ENCODE assay signal across 8 cellular contexts in genomic region chr4:110195561-110196205, GRCh38. TPM values are rescaled to one million over a fixed set of nuclear protein-coding genes. Genes with fewer than 3 reads are reported as not detected.
A peak's percentile ranks its signal among the peaks of the same experiment; 100 is the strongest.
DNase-seq lines count a peak whose midpoint lies in the region; ATAC-seq, FAIRE-seq and TF ChIP-seq lines count a peak whose summit lies in the region.

No MANE protein-coding gene starts in this region.

- H3K27me3 Mint-ChIP-seq in IgD-negative memory B cell: peaks cover 2% of the 10 kb centered on the region
- H3K27me3 Mint-ChIP-seq in activated naive CD8-positive, alpha-beta T cell treated with anti-CD3 and anti-CD28 coated beads for 36 hours: peaks cover 3% of the 10 kb centered on the region

- no peak for TF ChIP-seq CTCF in DND-41 (IDR thresholded peaks at IDR 0.05; ENCODE audit: borderline replicate concordance, extremely low read depth, low read length, poor library complexity, severe bottlenecking)

- H3K9me3 Mint-ChIP-seq in IgD-negative memory B cell: no peaks in the 10 kb centered on the region
- no peaks in the 10 kb centered on the region for H3K9me3 Mint-ChIP-seq in activated naive CD8-positive, alpha-beta T cell treated with anti-CD3 and anti-CD28 coated beads for 36 hours

- H3K9ac ChIP-seq in DND-41 (ENCODE audit: low read depth, low read length) (peak overlapping the region; percentile 99), iPS-15b (ENCODE audit: low read depth, low read length) (peak overlapping the region; percentile 87)

- H3K27me3 ChIP-seq in DND-41 (ENCODE audit: insufficient read depth, low read length, poor library complexity) (no peaks in the 10 kb centered on the region), iPS-15b (ENCODE audit: control insufficient read depth, insufficient read depth, low read length) (no peaks in the 10 kb centered on the region), small intestine (ENCODE audit: control insufficient read depth in 2 of 2, insufficient read depth in 2 of 2, low read length in 2 of 2) (no peaks in the 10 kb centered on the region)

- peak overlapping the region; percentile 57 to 88 (median 69) for H3K27ac Mint-ChIP-seq in IgD-negative memory B cell
- H3K27ac Mint-ChIP-seq in activated naive CD8-positive, alpha-beta T cell treated with anti-CD3 and anti-CD28 coated beads for 36 hours: peak overlapping the region; percentile 95

- H3K4me2 ChIP-seq in DND-41 (ENCODE audit: insufficient read depth, low read length): peak overlapping the region; percentile 84

- H3K4me1 Mint-ChIP-seq in IgD-negative memory B cell: peaks cover 14 to 19% (median 19%) of the 10 kb centered on the region in 3 donors
- H3K4me1 Mint-ChIP-seq in activated naive CD8-positive, alpha-beta T cell treated with anti-CD3 and anti-CD28 coated beads for 36 hours: peaks cover 29% of the 10 kb centered on the region

- H3K9me3 ChIP-seq in DND-41 (ENCODE audit: insufficient read depth, low read length, severe bottlenecking): no peaks in the 10 kb centered on the region
- no peaks in the 10 kb centered on the region for H3K9me3 ChIP-seq in iPS-15b (ENCODE audit: control insufficient read depth, insufficient read depth, low read length)
- H3K9me3 ChIP-seq in small intestine (ENCODE audit: control insufficient read depth, low read depth): no peaks in the 10 kb centered on the region

- FAIRE-seq in small intestine (lab: Jason Lieb, UNC): no peak

- WGBS in small intestine, 3 donors: 12 to 20% (median 14%) methylated on average over 11 of the region's 11 CpGs

- H3K79me2 ChIP-seq in DND-41 (ENCODE audit: insufficient read depth, low read length): peaks cover 70% of the 10 kb centered on the region

- ATAC-seq in DND-41 (ENCODE audit: insufficient read depth, low read depth) (peak; percentile 10), GM19455 (IDR thresholded peaks at IDR 0.05; ENCODE audit: unreplicated experiment) (peak; percentile 14)

- peak; percentile 23 for DNase-seq in DND-41
- DNase-seq in activated naive CD8-positive, alpha-beta T cell treated with anti-CD3 and anti-CD28 coated beads for 36 hours: no peak
- DNase-seq in small intestine: peak; percentile 27
- no peak for DNase-seq in effector CD4-positive, alpha-beta T cell
- no peak for DNase-seq in SKM-1 treated with dmso at 0.1 percent for 144 hours (lab: John Stamatoyannopoulos, UW; ENCODE audit: unreplicated experiment)

- no peaks in the 10 kb centered on the region for H4K20me1 ChIP-seq in DND-41 (ENCODE audit: insufficient read depth, low read length)

- H3K4me3 Mint-ChIP-seq in IgD-negative memory B cell: peak overlapping the region; percentile 92 to 94 (median 92)
- H3K4me3 Mint-ChIP-seq in activated naive CD8-positive, alpha-beta T cell treated with anti-CD3 and anti-CD28 coated beads for 36 hours: peak overlapping the region; percentile 91

- peaks cover 46% of the 10 kb centered on the region for H3K4me1 ChIP-seq in DND-41 (ENCODE audit: insufficient read depth, low read length)
- peaks cover 21% of the 10 kb centered on the region for H3K4me1 ChIP-seq in iPS-15b (ENCODE audit: control insufficient read depth, insufficient read depth, low read length)
- H3K4me1 ChIP-seq in small intestine (ENCODE audit: control insufficient read depth in 2 of 2, insufficient read depth in 1 of 2, low read depth in 1 of 2, low read length in 1 of 2): peaks cover 0 to 9% of the 10 kb centered on the region in 2 donors

- H3K36me3 Mint-ChIP-seq in IgD-negative memory B cell: no peaks in the 10 kb centered on the region
- H3K36me3 Mint-ChIP-seq in activated naive CD8-positive, alpha-beta T cell treated with anti-CD3 and anti-CD28 coated beads for 36 hours: peaks cover 11% of the 10 kb centered on the region

- H2AFZ ChIP-seq in DND-41 (ENCODE audit: low read depth, low read length): peak overlapping the region; percentile 85

- H3K27ac ChIP-seq in DND-41 (ENCODE audit: low read length): peak overlapping the region; percentile 89
- peak overlapping the region; percentile 86 to 96 for H3K27ac ChIP-seq in small intestine (ENCODE audit: low read depth in 1 of 2, low read length in 1 of 2)

- peaks cover 10% of the 10 kb centered on the region for H3K36me3 ChIP-seq in DND-41 (ENCODE audit: insufficient read depth, low read length)
- H3K36me3 ChIP-seq in iPS-15b (ENCODE audit: control insufficient read depth, insufficient read depth, low read length): no peaks in the 10 kb centered on the region
- H3K36me3 ChIP-seq in small intestine (ENCODE audit: control insufficient read depth in 2 of 2, insufficient read depth in 2 of 2, low read length in 2 of 2): peaks cover 0 to 3% of the 10 kb centered on the region in 2 donors

- H3K4me3 ChIP-seq in DND-41 (ENCODE audit: low read depth in 1 of 2, low read length in 2 of 2) (peak overlapping the region; percentile 71 to 93), iPS-15b (ENCODE audit: low read depth, low read length) (peak overlapping the region; percentile 96), small intestine (ENCODE audit: low read depth in 1 of 2, low read length in 2 of 2) (peak overlapping the region; percentile 84 to 92)

RNA-seq across cellular contexts. Expression of gene ELOVL6, which starts 2.7 kb away (rescaled TPM):
- polyA plus RNA-seq in IgD-negative memory B cell: 0.08 TPM
- 10 to 100 TPM in 1 of 2 experiments, 1 to 10 TPM in 1; 8.4 to 13.3 TPM for total RNA-seq in activated naive CD8-positive, alpha-beta T cell treated with anti-CD3 and anti-CD28 coated beads for 36 hours
- polyA plus RNA-seq in small intestine: 10 to 100 TPM in 1 of 3 donors, 1 to 10 TPM in 2; 2.7 to 19.1 (median 2.9) TPM

Comparison
In these comparisons a context has a peak if more than half of its experiments do, and no peak if none do; other contexts are left out.
1. DNase-seq: peak in DND-41 (single experiment) and small intestine (single experiment); none in activated naive CD8-positive, alpha-beta T cell treated with anti-CD3 and anti-CD28 coated beads for 36 hours (single experiment), effector CD4-positive, alpha-beta T cell (single experiment) and SKM-1 treated with dmso at 0.1 percent for 144 hours (single experiment).
2. Peak in every context shown above with its lines, with median percentiles within 50 percentile points of each other: H3K4me3 ChIP-seq.